Comparison of ENCODE assay signal across 11 cellular contexts in genomic region chr4:72031868-72032619, GRCh38. TPM values are rescaled to one million over a fixed set of nuclear protein-coding genes. Genes with fewer than 3 reads are reported as not detected.
A peak's percentile ranks its signal among the peaks of the same experiment; 100 is the strongest.
DNase-seq lines count a peak whose midpoint lies in the region; ATAC-seq and TF ChIP-seq lines count a peak whose summit lies in the region.
"Had no signal": no experiment of that assay in that cellular context is flagged by ENCODE, and none has a peak within 500 bp of the region (broad histone marks: within the 10 kb centered on the region; RNA-seq: fewer than 3 reads in every experiment).

NPFFR2 (plus strand) TSS chr4:72032000; CDS start chr4:72128592, 96,592 bp downstream.

- no peak within 1 kb of the TSS for H3K4me3 ChIP-seq in osteoblast (ENCODE audit: insufficient read depth, low read length)
- H3K4me3 ChIP-seq in transverse colon = peak within 1 kb of the TSS in 1 of 4 donors; percentile 8

- peak within 1 kb of the TSS; percentile 33 for H3K4me2 ChIP-seq in osteoblast (ENCODE audit: insufficient read depth, low read length)

- no peak for TF ChIP-seq EP300 in transverse colon (IDR thresholded peaks at IDR 0.05; ENCODE audit: low read depth)

- 43% methylated on average over 32 of the region's 36 CpGs; no CpG with 5 or more reads in 1 of the 2 donors for WGBS in transverse colon (ENCODE audit: low coverage in 1 of 2), 2 donors

- H3K27ac ChIP-seq in osteoblast (ENCODE audit: low read depth, low read length) (no peak within 1 kb of the TSS), transverse colon (no peak within 1 kb of the TSS)
- H3K27ac ChIP-seq: VCaP had no signal

- TF ChIP-seq CTCF in osteoblast (IDR thresholded peaks at IDR 0.05; ENCODE audit: extremely low read depth, low read depth, low read length) = no peak
- TF ChIP-seq CTCF in transverse colon (IDR thresholded peaks at IDR 0.05) = no peak

- no peaks in the 10 kb centered on the region for H3K79me2 ChIP-seq in osteoblast (ENCODE audit: insufficient read depth, low read length)

- in situ Hi-C loops in KBM-7 (cut with MboI; ENCODE audit: low pct_unique_long_range_greater_than_20kb, low sequenced_read_pairs) (no loop called here), transverse colon (cut with MboI; ENCODE audit: low pct_ligation_motif_present in 1 of 4, low pct_unique_long_range_greater_than_20kb in 1 of 4, low sequenced_read_pairs in 3 of 4) (no loop called here)

- intact Hi-C loops in left ventricle myocardium superior (cut with micrococcal nuclease) (no loop called here), transverse colon (cut with DNase I; ENCODE audit: low total_unique reads) (no loop called here)

- peak within 1 kb of the TSS; percentile 37 for H2AFZ ChIP-seq in osteoblast (ENCODE audit: low read length)

- H4K20me1 ChIP-seq in osteoblast (ENCODE audit: insufficient read depth, low read length) = no peaks in the 10 kb centered on the region

- H3K4me1 ChIP-seq in osteoblast (ENCODE audit: insufficient read depth, low read length) (no peaks in the 10 kb centered on the region), transverse colon (no peaks in the 10 kb centered on the region)

- H3K27me3 ChIP-seq in osteoblast (ENCODE audit: insufficient read depth, low read length) (peaks cover 2% of the 10 kb centered on the region), transverse colon (peaks cover 24% of the 10 kb centered on the region)

- DNase-seq in DMS53 treated with DMSO at 0.1 percent for 48 hours (lab: John Stamatoyannopoulos, UW; ENCODE audit: unreplicated experiment) (peak; percentile 21), left ventricle myocardium superior (peak; percentile 26), osteoblast (ENCODE audit: insufficient read length, low spot score, missing footprints) (peak; percentile 10), OCI-M1 (lab: John Stamatoyannopoulos, UW) (no peak), KBM-7 (no peak), transverse colon (no peak), NCI-H2171 treated with DMSO at 0.1 percent for 48 hours (lab: John Stamatoyannopoulos, UW) (no peak)
- DNase-seq: NCI-H2171, small intestine had no signal

- ATAC-seq in SK-N-SH treated with all-trans-retinoic acid at 6 μM for 48 hours = peak; percentile 99
- no peak for ATAC-seq in left ventricle myocardium superior

- no peaks in the 10 kb centered on the region for H3K9me3 ChIP-seq in osteoblast (ENCODE audit: low read depth, low read length)
- H3K9me3 ChIP-seq in transverse colon = no peaks in the 10 kb centered on the region

- no peak for TF ChIP-seq POLR2A in transverse colon (IDR thresholded peaks at IDR 0.05)

- H3K36me3 ChIP-seq in osteoblast (ENCODE audit: insufficient read depth, low read length) = no peaks in the 10 kb centered on the region
- H3K36me3 ChIP-seq in transverse colon = no peaks in the 10 kb centered on the region

TF ChIP-seq in SK-N-SH treated with all-trans-retinoic acid at 6 μM for 48 hours, 23 proteins besides CTCF, POLR2A, EP300 and RAD21:
- no peak for TF ChIP-seq RARB (CRISPR knock-in tag; IDR thresholded peaks at IDR 0.05)
- no peak for TF ChIP-seq ISL1 (CRISPR knock-in tag; IDR thresholded peaks at IDR 0.05)
- no peak for TF ChIP-seq PPARA (CRISPR knock-in tag; IDR thresholded peaks at IDR 0.05; ENCODE audit: borderline replicate concordance)
- no peak for TF ChIP-seq TOX (CRISPR knock-in tag; IDR thresholded peaks at IDR 0.05; ENCODE audit: borderline replicate concordance)
- TF ChIP-seq ESRRG (CRISPR knock-in tag; IDR thresholded peaks at IDR 0.05) = no peak
- TF ChIP-seq, protein P1, sequence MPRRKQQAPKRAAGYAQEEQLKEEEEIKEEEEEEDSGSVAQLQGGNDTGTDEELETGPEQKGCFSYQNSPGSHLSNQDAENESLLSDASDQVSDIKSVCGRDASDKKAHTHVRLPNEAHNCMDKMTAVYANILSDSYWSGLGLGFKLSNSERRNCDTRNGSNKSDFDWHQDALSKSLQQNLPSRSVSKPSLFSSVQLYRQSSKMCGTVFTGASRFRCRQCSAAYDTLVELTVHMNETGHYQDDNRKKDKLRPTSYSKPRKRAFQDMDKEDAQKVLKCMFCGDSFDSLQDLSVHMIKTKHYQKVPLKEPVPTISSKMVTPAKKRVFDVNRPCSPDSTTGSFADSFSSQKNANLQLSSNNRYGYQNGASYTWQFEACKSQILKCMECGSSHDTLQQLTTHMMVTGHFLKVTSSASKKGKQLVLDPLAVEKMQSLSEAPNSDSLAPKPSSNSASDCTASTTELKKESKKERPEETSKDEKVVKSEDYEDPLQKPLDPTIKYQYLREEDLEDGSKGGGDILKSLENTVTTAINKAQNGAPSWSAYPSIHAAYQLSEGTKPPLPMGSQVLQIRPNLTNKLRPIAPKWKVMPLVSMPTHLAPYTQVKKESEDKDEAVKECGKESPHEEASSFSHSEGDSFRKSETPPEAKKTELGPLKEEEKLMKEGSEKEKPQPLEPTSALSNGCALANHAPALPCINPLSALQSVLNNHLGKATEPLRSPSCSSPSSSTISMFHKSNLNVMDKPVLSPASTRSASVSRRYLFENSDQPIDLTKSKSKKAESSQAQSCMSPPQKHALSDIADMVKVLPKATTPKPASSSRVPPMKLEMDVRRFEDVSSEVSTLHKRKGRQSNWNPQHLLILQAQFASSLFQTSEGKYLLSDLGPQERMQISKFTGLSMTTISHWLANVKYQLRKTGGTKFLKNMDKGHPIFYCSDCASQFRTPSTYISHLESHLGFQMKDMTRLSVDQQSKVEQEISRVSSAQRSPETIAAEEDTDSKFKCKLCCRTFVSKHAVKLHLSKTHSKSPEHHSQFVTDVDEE (CRISPR knock-in tag; IDR thresholded peaks at IDR 0.05) = no peak
- TF ChIP-seq, protein P2, sequence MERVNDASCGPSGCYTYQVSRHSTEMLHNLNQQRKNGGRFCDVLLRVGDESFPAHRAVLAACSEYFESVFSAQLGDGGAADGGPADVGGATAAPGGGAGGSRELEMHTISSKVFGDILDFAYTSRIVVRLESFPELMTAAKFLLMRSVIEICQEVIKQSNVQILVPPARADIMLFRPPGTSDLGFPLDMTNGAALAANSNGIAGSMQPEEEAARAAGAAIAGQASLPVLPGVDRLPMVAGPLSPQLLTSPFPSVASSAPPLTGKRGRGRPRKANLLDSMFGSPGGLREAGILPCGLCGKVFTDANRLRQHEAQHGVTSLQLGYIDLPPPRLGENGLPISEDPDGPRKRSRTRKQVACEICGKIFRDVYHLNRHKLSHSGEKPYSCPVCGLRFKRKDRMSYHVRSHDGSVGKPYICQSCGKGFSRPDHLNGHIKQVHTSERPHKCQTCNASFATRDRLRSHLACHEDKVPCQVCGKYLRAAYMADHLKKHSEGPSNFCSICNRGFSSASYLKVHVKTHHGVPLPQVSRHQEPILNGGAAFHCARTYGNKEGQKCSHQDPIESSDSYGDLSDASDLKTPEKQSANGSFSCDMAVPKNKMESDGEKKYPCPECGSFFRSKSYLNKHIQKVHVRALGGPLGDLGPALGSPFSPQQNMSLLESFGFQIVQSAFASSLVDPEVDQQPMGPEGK (CRISPR knock-in tag; IDR thresholded peaks at IDR 0.05; ENCODE audit: borderline replicate concordance) = no peak
- TF ChIP-seq, protein P3, sequence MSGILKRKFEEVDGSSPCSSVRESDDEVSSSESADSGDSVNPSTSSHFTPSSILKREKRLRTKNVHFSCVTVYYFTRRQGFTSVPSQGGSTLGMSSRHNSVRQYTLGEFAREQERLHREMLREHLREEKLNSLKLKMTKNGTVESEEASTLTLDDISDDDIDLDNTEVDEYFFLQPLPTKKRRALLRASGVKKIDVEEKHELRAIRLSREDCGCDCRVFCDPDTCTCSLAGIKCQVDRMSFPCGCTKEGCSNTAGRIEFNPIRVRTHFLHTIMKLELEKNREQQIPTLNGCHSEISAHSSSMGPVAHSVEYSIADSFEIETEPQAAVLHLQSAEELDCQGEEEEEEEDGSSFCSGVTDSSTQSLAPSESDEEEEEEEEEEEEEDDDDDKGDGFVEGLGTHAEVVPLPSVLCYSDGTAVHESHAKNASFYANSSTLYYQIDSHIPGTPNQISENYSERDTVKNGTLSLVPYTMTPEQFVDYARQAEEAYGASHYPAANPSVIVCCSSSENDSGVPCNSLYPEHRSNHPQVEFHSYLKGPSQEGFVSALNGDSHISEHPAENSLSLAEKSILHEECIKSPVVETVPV (CRISPR knock-in tag; IDR thresholded peaks at IDR 0.05) = no peak
- TF ChIP-seq, protein P4, sequence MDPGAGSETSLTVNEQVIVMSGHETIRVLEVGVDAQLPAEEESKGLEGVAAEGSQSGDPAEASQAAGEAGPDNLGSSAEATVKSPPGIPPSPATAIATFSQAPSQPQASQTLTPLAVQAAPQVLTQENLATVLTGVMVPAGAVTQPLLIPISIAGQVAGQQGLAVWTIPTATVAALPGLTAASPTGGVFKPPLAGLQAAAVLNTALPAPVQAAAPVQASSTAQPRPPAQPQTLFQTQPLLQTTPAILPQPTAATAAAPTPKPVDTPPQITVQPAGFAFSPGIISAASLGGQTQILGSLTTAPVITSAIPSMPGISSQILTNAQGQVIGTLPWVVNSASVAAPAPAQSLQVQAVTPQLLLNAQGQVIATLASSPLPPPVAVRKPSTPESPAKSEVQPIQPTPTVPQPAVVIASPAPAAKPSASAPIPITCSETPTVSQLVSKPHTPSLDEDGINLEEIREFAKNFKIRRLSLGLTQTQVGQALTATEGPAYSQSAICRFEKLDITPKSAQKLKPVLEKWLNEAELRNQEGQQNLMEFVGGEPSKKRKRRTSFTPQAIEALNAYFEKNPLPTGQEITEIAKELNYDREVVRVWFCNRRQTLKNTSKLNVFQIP (CRISPR knock-in tag; IDR thresholded peaks at IDR 0.05; ENCODE audit: borderline replicate concordance, low read depth) = no peak
- TF ChIP-seq CREB5 (CRISPR knock-in tag; IDR thresholded peaks at IDR 0.05; ENCODE audit: low read depth) = no peak

RNA-seq across cellular contexts. Expression of gene NPFFR2, which starts in this region (rescaled TPM):
- total RNA-seq in left ventricle myocardium superior = not detected
- not detected in 2 replicates for total RNA-seq in osteoblast
- total RNA-seq in transverse colon = not detected

Comparison
In these comparisons a context has a peak if more than half of its experiments do, and no peak if none do; other contexts are left out.
1. Peak in DNase-seq in left ventricle myocardium superior; RNA of the gene not detected or under 1 TPM.
2. Peak in DNase-seq and H3K4me2 ChIP-seq in osteoblast; RNA of the gene not detected or under 1 TPM.